In the genomic region with DNA sequence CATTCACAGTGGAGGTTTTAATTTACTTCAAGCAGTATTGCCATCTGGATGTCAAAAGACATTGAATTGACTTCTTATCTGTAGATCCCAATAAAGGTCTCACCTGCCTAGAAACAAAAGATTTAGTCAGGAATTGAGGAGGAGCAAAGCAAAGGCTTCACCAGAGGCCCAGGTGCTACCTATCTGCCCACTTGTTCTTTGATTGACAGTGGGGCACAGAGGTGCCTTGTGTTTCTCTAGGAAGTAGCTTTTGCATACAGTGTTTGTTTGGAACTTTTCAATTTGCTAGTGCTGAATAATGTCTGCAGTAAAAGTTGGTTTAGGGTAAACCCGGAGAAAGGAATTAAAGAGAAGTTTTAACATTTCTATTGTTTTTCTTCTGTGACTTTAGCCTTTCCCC, we compare ENCODE assay signal across 20 cellular contexts. TPM values are rescaled to one million over a fixed set of nuclear protein-coding genes. Genes with fewer than 3 reads are reported as not detected.
A peak's percentile ranks its signal among the peaks of the same experiment; 100 is the strongest.
DNase-seq lines count a peak whose midpoint lies in the region; ATAC-seq, FAIRE-seq and TF ChIP-seq lines count a peak whose summit lies in the region.
"Had no signal": no experiment of that assay in that cellular context is flagged by ENCODE, and none has a peak within 500 bp of the region (broad histone marks: within the 10 kb centered on the region; RNA-seq: fewer than 3 reads in every experiment).

No MANE protein-coding gene starts in this region.

- FAIRE-seq in GM12878 (lab: Jason Lieb, UNC) (no peak), HepG2 (lab: Jason Lieb, UNC) (no peak)
- FAIRE-seq: G401.6, GM12892, H54 had no signal

- H4K20me1 ChIP-seq in GM12878 (ENCODE audit: control insufficient read depth, insufficient read depth), result no peaks in the 10 kb centered on the region
- no peaks in the 10 kb centered on the region for H4K20me1 ChIP-seq in HepG2 (ENCODE audit: insufficient read depth, low read length)

- no peaks in the 10 kb centered on the region; the same call in 1 of the 2 replicates for H3K4me1 ChIP-seq in GM12878 (ENCODE audit: control insufficient read depth, insufficient read depth, low read length)
- no peaks in the 10 kb centered on the region for H3K4me1 ChIP-seq in HepG2 (ENCODE audit: insufficient read depth, low read length)
- H3K4me1 ChIP-seq: Caco-2 had no signal

- intact Hi-C loops in GM12878 (cut with micrococcal nuclease; ENCODE audit: unreplicated experiment) (no loop called here), HepG2 (cut with micrococcal nuclease; ENCODE audit: unreplicated experiment) (no loop called here)

- SMC1A ChIA-PET in GM12878 (lab: Charles Lee; ENCODE audit: uncharacterized antibody, unreplicated experiment), result no interaction called here

- RAD21 ChIA-PET in GM12878 (lab: Charles Lee; ENCODE audit: unreplicated experiment), result no interaction called here

- TF ChIP-seq POLR2A in GM12878 (IDR thresholded peaks at IDR 0.05; ENCODE audit: low read depth, low read length) (no peak), HepG2 (IDR thresholded peaks at IDR 0.05; ENCODE audit: insufficient read depth in 1 of 2, low read depth in 2 of 2, low read length in 2 of 2) (no peak)

- no peak for ATAC-seq in GM12878
- no peak for ATAC-seq in HepG2

- TF ChIP-seq RAD21 in GM12878 (IDR thresholded peaks at IDR 0.05; ENCODE audit: insufficient read depth, low read depth, low read length) (no peak), HepG2 (CRISPR knock-in tag; IDR thresholded peaks at IDR 0.05) (no peak)

- POLR2A ChIA-PET in GM12878 (lab: Charles Lee), result no interaction called here
- POLR2A ChIA-PET in HepG2 (lab: Yijun Ruan, JAX), result no interaction called here

- CTCF ChIA-PET in GM12878 (lab: Yijun Ruan, JAX) (no interaction called here), HepG2 (lab: Yijun Ruan, JAX; ENCODE audit: low intra/inter-chr PET ratio, low total read pairs) (no interaction called here)

- H3K9me3 ChIP-seq in GM12878 (replicated peaks; ENCODE audit: control insufficient read depth, insufficient read depth, low read length), result no peaks in the 10 kb centered on the region
- H3K9me3 ChIP-seq in HepG2 (ENCODE audit: low read length), result no peaks in the 10 kb centered on the region
- H3K9me3 ChIP-seq: BLaER1, Caco-2 had no signal

- H3K27me3 ChIP-seq in H7 (ENCODE audit: control insufficient read depth, insufficient read depth, low read length), result no peaks in the 10 kb centered on the region
- no peaks in the 10 kb centered on the region for H3K27me3 ChIP-seq in GM12878 (replicated peaks in 1 of 2; ENCODE audit: control insufficient read depth in 2 of 2, insufficient read depth in 2 of 2, low read length in 1 of 2)
- no peaks in the 10 kb centered on the region for H3K27me3 ChIP-seq in HepG2 (ENCODE audit: control insufficient read depth in 1 of 2, insufficient read depth in 2 of 2, low read length in 2 of 2)
- H3K27me3 ChIP-seq: BLaER1 had no signal

- H3K4me2 ChIP-seq in GM12878 (ENCODE audit: control insufficient read depth, insufficient read depth), result no peak overlapping the region
- H3K4me2 ChIP-seq in HepG2 (ENCODE audit: low read depth, low read length), result no peak overlapping the region
- H3K4me2 ChIP-seq: BLaER1 had no signal

- H3K4me3 ChIP-seq in H7 (ENCODE audit: insufficient read depth, low read depth, low read length), result no peak overlapping the region
- H3K4me3 ChIP-seq in GM12878, result no peak overlapping the region
- H3K4me3 ChIP-seq in HepG2 (replicated peaks in 1 of 3; ENCODE audit: insufficient read depth in 1 of 3, low read depth in 2 of 3, low read length in 3 of 3), result no peak overlapping the region
- H3K4me3 ChIP-seq: BLaER1 had no signal

- no peak for TF ChIP-seq EP300 in GM12878 (IDR thresholded peaks at IDR 0.05; ENCODE audit: borderline replicate concordance in 1 of 2, control insufficient read depth in 1 of 2, low read depth in 2 of 2, low read length in 2 of 2)
- no peak for TF ChIP-seq EP300 in HepG2 (IDR thresholded peaks at IDR 0.05; ENCODE audit: low read depth in 2 of 2, low read length in 2 of 2)
- TF ChIP-seq EP300 in HepG2 (CRISPR knock-in tag; IDR thresholded peaks at IDR 0.05; ENCODE audit: borderline replicate concordance), result no peak

- 100% methylated on average over 1 of the region's 1 CpG for WGBS in GM12878 (ENCODE audit: insufficient coverage, insufficient replicate concordance, low lambda C conversion rate, missing lambda C conversion rate)
- 50% methylated on average over 1 of the region's 1 CpG for WGBS in HepG2 (ENCODE audit: low lambda C conversion rate)

- no peak overlapping the region for H2AFZ ChIP-seq in GM12878 (ENCODE audit: control insufficient read depth, low read depth, low read length)
- H2AFZ ChIP-seq in HepG2 (ENCODE audit: low read length), result no peak overlapping the region

- no peaks in the 10 kb centered on the region; the same call in none of the 2 replicates for H3K79me2 ChIP-seq in GM12878 (ENCODE audit: control insufficient read depth, insufficient read depth, low read length)
- no peaks in the 10 kb centered on the region for H3K79me2 ChIP-seq in HepG2 (ENCODE audit: insufficient read depth, low read length)

- H3K9ac ChIP-seq in GM12878 (ENCODE audit: control insufficient read depth, insufficient read depth, low read length) (no peak overlapping the region), HepG2 (ENCODE audit: insufficient read depth, low read depth, low read length) (no peak overlapping the region)
- H3K9ac ChIP-seq: BLaER1 had no signal

- TF ChIP-seq CTCF in GM12878 (IDR thresholded peaks at IDR 0.05 in 2 of 3, conservative IDR thresholded peaks at IDR 0.05 in 1 of 3; ENCODE audit: control insufficient read depth in 2 of 3, extremely low read depth in 1 of 3, insufficient read depth in 1 of 3, low read depth in 3 of 3, low read length in 3 of 3) (no peak), HepG2 (CRISPR knock-in tag; IDR thresholded peaks at IDR 0.05) (no peak)

- DNase-seq in DMS79 treated with DMSO at 0.1 percent for 48 hours (lab: John Stamatoyannopoulos, UW) (peak; percentile 76), DMS79 (lab: John Stamatoyannopoulos, UW) (no peak), H7 (peak; percentile 39), NCI-H146 treated with DMSO at 0.1 percent for 48 hours (lab: John Stamatoyannopoulos, UW; ENCODE audit: unreplicated experiment) (peak; percentile 72), GM12878 (ENCODE audit: low read depth, low spot score) (no peak), HepG2 (ENCODE audit: low spot score) (no peak), HCEC 1CT (no peak)
- DNase-seq: 8988T; AML-193; Caco-2; CD8-positive, alpha-beta memory T cell; EL; HFFc6; IMR-90; Kasumi-1; KBM-7 had no signal

- H3K27ac ChIP-seq in GM12878 (ENCODE audit: control insufficient read depth, insufficient read depth) (no peak overlapping the region), HepG2 (ENCODE audit: extremely low read length, insufficient read depth, low read length) (no peak overlapping the region)
- H3K27ac ChIP-seq: BLaER1 had no signal

- H3K36me3 ChIP-seq in H7 (replicated peaks; ENCODE audit: control insufficient read depth, insufficient read depth, low read length) (no peaks in the 10 kb centered on the region), GM12878 (ENCODE audit: control insufficient read depth in 2 of 2, insufficient read depth in 2 of 2, low read length in 1 of 2) (no peaks in the 10 kb centered on the region), HepG2 (replicated peaks in 1 of 2; ENCODE audit: control insufficient read depth in 1 of 2, insufficient read depth in 2 of 2, low read length in 2 of 2) (no peaks in the 10 kb centered on the region)

- in situ Hi-C loops in GM12878 (cut with MboI), result no loop called here
- in situ Hi-C loops in HepG2 (cut with HindIII; ENCODE audit: extremely low pct_ligation_motif_present, low pct_unique_long_range_greater_than_20kb), result no loop called here

- BruUV-seq in GM12878 (replicated peaks; lab: Mats Ljungman, UMichigan), result no TSS peak
- BruUV-seq in HepG2 (replicated peaks; lab: Mats Ljungman, UMichigan), result no TSS peak

RNA-seq across cellular contexts. Expression of gene AUTS2, which starts 40.4 kb away (rescaled TPM):
- 14.6 and 16.1 TPM in 2 replicates for total RNA-seq in H7 (2014; rRNA removed; shearing (Covaris generic))
- total RNA-seq in GM12878 (2013; cell fraction: nucleolus; rRNA removed), result 1,234 and 1,253 TPM in 2 replicates
- total RNA-seq in GM12878 (2014; rRNA removed) (23.8 and 26.8 TPM in 2 replicates), GM12878 (2014; rRNA removed; fragmentation: Illumina TruSeq; extraction: Trizol) (25.6 and 29.7 TPM in 2 replicates), GM12878 (2021) (51.6 and 55.6 TPM in 2 replicates), HepG2 (2016; rRNA removed; fragmentation: Illumina TruSeq; extraction: Trizol) (0.38 TPM in 1 of 2 replicates, not detected in the other)
- 13.7 TPM for polyA plus RNA-seq in GM12878 (2011; ENCODE audit: low read depth)
- polyA plus RNA-seq in GM12878 (2011; rRNA removed) (32.5 and 37.5 TPM in 2 replicates), GM12878 (2014; fragmentation: Illumina TruSeq; extraction: Trizol) (23.4 and 28.1 TPM in 2 replicates), GM12878 (2014; fragmentation: Nextera tagmentation; extraction: Ambion mirVana) (1 to 10 TPM; 6.4 to 6.8 TPM), GM12878 (2014; rRNA removed) (19.4 and 30.3 TPM in 2 replicates), GM12878 (2016; fragmentation: Nextera tagmentation; extraction: Ambion mirVana) (10 to 100 TPM; 15.0 to 16.2 TPM), HepG2 (2011; rRNA removed) (not detected in 2 replicates)
- 19.9 and 27.3 TPM in 2 replicates for polyA plus RNA-seq in GM12878 (2011; cell fraction: cytosol; rRNA removed)
- polyA plus RNA-seq in GM12878 (2011; cell fraction: nucleus; rRNA removed), result 211 and 223 TPM in 2 replicates
- polyA plus RNA-seq in GM12878 (2012), result 22.5 and 23.0 TPM in 2 replicates
- 203 and 249 TPM in 2 replicates for polyA minus RNA-seq in GM12878 (2011; rRNA and poly(A)+ RNA removed)
- polyA minus RNA-seq in GM12878 (2011; cell fraction: cytosol; rRNA and poly(A)+ RNA removed), result 41.4 and 49.9 TPM in 2 replicates
- 479 and 749 TPM in 2 replicates for polyA minus RNA-seq in GM12878 (2011; cell fraction: nucleus; rRNA and poly(A)+ RNA removed)
- total RNA-seq in HepG2 (2016; cell fraction: cytosol; rRNA removed; fragmentation: Illumina TruSeq; extraction: Trizol; ENCODE audit: low read depth), result 0.09 and 0.10 TPM in 2 replicates
- total RNA-seq in HepG2 (2016; cell fraction: insoluble cytoplasmic fraction; rRNA removed; fragmentation: Illumina TruSeq; extraction: Trizol), result 0.09 TPM in 1 of 2 replicates, not detected in the other
- 0.06 and 0.07 TPM in 2 replicates for total RNA-seq in HepG2 (2016; cell fraction: membrane; rRNA removed; fragmentation: Illumina TruSeq; extraction: Trizol)
- 0.60 and 1.5 TPM in 2 replicates for total RNA-seq in HepG2 (2016; cell fraction: nucleus; rRNA removed; fragmentation: Illumina TruSeq; extraction: Trizol)
- polyA plus RNA-seq in HepG2 (2011; cell fraction: cytosol; rRNA removed), result 0.01 TPM in 2 replicates
- 0.14 and 1.1 TPM in 2 replicates for polyA plus RNA-seq in HepG2 (2011; cell fraction: nucleus; rRNA removed)
- 0.33 and 0.44 TPM in 2 replicates for polyA plus RNA-seq in HepG2 (2012)
- polyA plus RNA-seq in HepG2 (2016; cell fraction: cytosol; fragmentation: Illumina TruSeq; extraction: Trizol; ENCODE audit: low read depth), result not detected in 2 replicates
- polyA plus RNA-seq in HepG2 (2016; cell fraction: insoluble cytoplasmic fraction; fragmentation: Illumina TruSeq; extraction: Trizol; ENCODE audit: low read depth), result 0.03 and 0.29 TPM in 2 replicates
- polyA plus RNA-seq in HepG2 (2016; cell fraction: membrane; fragmentation: Illumina TruSeq; extraction: Trizol; ENCODE audit: low read depth), result not detected in 2 replicates
- polyA plus RNA-seq in HepG2 (2016; cell fraction: nucleus; fragmentation: Illumina TruSeq; extraction: Trizol; ENCODE audit: insufficient read depth, low read depth), result 0.59 and 1.0 TPM in 2 replicates
- 0.10 and 0.19 TPM in 2 replicates for polyA minus RNA-seq in HepG2 (2011; rRNA and poly(A)+ RNA removed; ENCODE audit: low replicate concordance)
- polyA minus RNA-seq in HepG2 (2011; cell fraction: cytosol; rRNA and poly(A)+ RNA removed), result not detected in 2 replicates
- polyA minus RNA-seq in HepG2 (2011; cell fraction: nucleus; rRNA and poly(A)+ RNA removed), result 0.99 and 1.4 TPM in 2 replicates

Comparison
In these comparisons a context has a peak if more than half of its experiments do, and no peak if none do; other contexts are left out.
1. DNase-seq: peak in DMS79 treated with DMSO at 0.1 percent for 48 hours (single experiment), H7 (single experiment) and NCI-H146 treated with DMSO at 0.1 percent for 48 hours (single experiment); none in DMS79 (single experiment), GM12878 (single experiment), HepG2 (single experiment) and HCEC 1CT (single experiment).